In the genomic region with DNA sequence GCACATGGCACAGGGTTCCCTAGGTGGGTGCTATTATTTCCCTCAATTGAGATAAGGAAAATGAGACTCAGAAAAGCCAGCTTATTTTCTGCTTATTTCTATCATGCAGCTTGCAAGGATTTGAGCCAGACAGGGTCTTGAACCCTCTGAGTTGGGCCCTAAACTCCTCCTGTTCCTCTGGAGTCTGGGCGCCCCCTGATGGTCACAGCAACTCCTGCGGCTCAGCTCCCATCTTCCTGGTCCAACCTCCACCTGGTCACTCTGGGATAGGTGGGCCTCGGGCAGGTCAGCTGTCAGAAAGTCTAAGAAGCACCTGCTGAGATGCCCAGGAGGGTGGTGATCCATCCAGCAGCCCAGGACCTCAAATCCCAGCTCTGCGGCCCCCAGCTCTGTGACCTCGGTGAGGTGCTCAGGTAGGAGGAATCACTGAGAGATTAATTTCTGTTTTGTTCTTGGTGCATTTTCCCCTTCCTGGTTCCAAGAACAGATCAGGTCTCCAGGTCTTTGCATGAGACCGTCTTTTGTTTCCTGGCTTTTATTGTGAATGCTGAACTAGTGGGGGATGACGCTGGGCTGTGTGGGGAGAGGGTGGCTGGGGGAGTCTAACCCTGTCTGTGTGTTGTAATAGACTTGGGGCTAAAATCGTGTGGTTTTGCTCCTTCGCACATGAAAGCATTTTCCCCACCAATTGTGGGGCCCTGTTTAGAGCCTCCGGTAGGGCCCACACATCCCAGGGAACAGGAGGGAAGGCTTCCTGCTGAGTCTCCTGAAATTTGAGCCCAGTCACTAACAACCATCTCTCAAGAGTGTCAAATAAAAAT, we compare ENCODE assay signal across 8 cellular contexts. TPM values are rescaled to one million over a fixed set of nuclear protein-coding genes. Genes with fewer than 3 reads are reported as not detected.
DNase-seq lines count a peak whose midpoint lies in the region; ATAC-seq and TF ChIP-seq lines count a peak whose summit lies in the region.

No MANE protein-coding gene starts in this region.

- H3K36me3 ChIP-seq in SU-DHL-6 (ENCODE audit: low read length): no peaks in the 10 kb centered on the region

- no peaks in the 10 kb centered on the region for H4K20me1 ChIP-seq in SU-DHL-6 (ENCODE audit: low read depth, low read length)

- H3F3A ChIP-seq in SU-DHL-6 (ENCODE audit: insufficient read depth): no peaks in the 10 kb centered on the region

- H3K9ac ChIP-seq in SU-DHL-6 (ENCODE audit: low read length): no peak overlapping the region

- intact Hi-C loops in head of caudate nucleus (cut with DNase I): no loop called here

- no peaks in the 10 kb centered on the region for H3K27me3 ChIP-seq in SU-DHL-6 (ENCODE audit: low read length)

- H3K9me3 ChIP-seq in SU-DHL-6 (ENCODE audit: insufficient read depth, low read length): no peaks in the 10 kb centered on the region

- H3K9me2 ChIP-seq in SU-DHL-6 (replicated peaks; ENCODE audit: insufficient read depth, low read length): no peaks in the 10 kb centered on the region

- peak; percentile 65 for DNase-seq in activated CD8-positive, alpha-beta memory T cell treated with anti-CD3 and anti-CD28 coated beads, Interleukin-2, amount 50 U/mL, for 48 hours
- DNase-seq in activated CD8-positive, alpha-beta memory T cell treated with anti-CD3 and anti-CD28 coated beads, Interleukin-2, amount 50 U/mL, for 4 hours: no peak
- DNase-seq in MV-4-11 (lab: John Stamatoyannopoulos, UW): peak; percentile 10
- peak in 33 of 42 donors; percentile 12 to 67 (median 35) for DNase-seq in head of caudate nucleus
- peak; percentile 49 for DNase-seq in stimulated activated naive CD8-positive, alpha-beta T cell treated with anti-CD3 and anti-CD28 coated beads, Interleukin-15, Interleukin-2, amounts not matched to agents 100 U/mL and 50 U/mL, for 24 hours
- no peak for DNase-seq in occipital lobe (lab: John Stamatoyannopoulos, UW)

- H3K79me2 ChIP-seq in SU-DHL-6 (ENCODE audit: insufficient read depth, low read length): no peaks in the 10 kb centered on the region

- no peak overlapping the region for H3K4me3 ChIP-seq in SU-DHL-6 (ENCODE audit: insufficient read depth, low read length, poor library complexity, severe bottlenecking)

- H3K4me2 ChIP-seq in SU-DHL-6 (ENCODE audit: low read depth, low read length, poor library complexity, severe bottlenecking): no peak overlapping the region

- TF ChIP-seq CTCF in SU-DHL-6 (IDR thresholded peaks at IDR 0.05; ENCODE audit: insufficient read depth, low read length, poor library complexity, severe bottlenecking): peak; percentile 90

- ATAC-seq in stimulated activated naive CD8-positive, alpha-beta T cell treated with anti-CD3 and anti-CD28 coated beads, Interleukin-15, Interleukin-2, amounts not matched to agents 100 U/mL and 50 U/mL, for 24 hours: no peak
- ATAC-seq in GM19035 (IDR thresholded peaks at IDR 0.05; ENCODE audit: unreplicated experiment): no peak

- no peak overlapping the region for H3K27ac ChIP-seq in SU-DHL-6 (ENCODE audit: low read depth, low read length)

- H2AFZ ChIP-seq in SU-DHL-6 (ENCODE audit: low read depth, low read length, severe bottlenecking): no peak overlapping the region

RNA-seq across cellular contexts. Expression of a gene that starts 32.8 kb away (rescaled TPM):
- 3.6 TPM for total RNA-seq in occipital lobe

RNA-seq across cellular contexts. Expression of a gene that starts 41.3 kb away (rescaled TPM):
- total RNA-seq in occipital lobe: 23.6 TPM

Comparison
In these comparisons a context has a peak if more than half of its experiments do, and no peak if none do; other contexts are left out.
1. DNase-seq: peak in activated CD8-positive, alpha-beta memory T cell treated with anti-CD3 and anti-CD28 coated beads, Interleukin-2, amount 50 U/mL, for 48 hours (single experiment), MV-4-11 (single experiment), head of caudate nucleus (33 of 42) and stimulated activated naive CD8-positive, alpha-beta T cell treated with anti-CD3 and anti-CD28 coated beads, Interleukin-15, Interleukin-2, amounts not matched to agents 100 U/mL and 50 U/mL, for 24 hours (single experiment); none in activated CD8-positive, alpha-beta memory T cell treated with anti-CD3 and anti-CD28 coated beads, Interleukin-2, amount 50 U/mL, for 4 hours (single experiment) and occipital lobe (single experiment).